ENCODE assay signal across 14 cellular contexts in the genomic region with DNA sequence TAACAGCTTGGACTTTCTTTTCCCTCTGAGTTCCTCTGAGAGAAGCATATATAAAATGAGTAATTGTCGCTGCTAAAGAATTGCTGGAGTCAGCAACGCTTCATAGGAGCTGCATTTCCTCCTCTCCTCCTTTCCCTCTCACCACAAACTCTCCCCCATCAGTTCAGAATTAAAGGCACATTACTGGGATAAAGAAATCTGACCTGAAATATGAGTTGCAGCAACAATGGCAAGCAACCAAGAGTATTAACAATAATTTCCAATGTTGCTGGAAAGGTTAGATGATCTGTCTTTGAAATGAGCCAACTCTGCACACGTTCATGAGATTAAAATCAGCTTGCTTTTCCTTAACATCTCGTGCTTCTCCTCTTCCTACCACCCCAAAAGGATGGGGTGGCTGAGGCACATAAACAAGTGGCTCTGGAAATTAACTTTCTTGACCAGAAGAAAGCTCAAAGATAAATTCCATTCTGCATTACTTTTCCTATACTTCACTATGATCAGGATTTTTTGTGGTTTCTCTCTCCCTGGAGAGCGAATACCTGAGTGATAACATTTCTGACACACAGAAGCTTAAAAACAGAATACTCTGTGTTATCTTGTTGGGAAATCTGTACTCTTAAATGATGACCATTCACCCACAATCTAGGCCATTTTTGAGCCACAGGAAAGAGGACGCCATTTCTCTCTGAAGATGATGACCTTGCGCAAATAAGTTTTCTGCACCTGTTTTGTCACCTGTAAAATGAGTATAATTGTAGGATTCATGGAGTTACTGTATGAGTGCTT.
DNase-seq lines count a peak whose midpoint lies in the region; ATAC-seq, FAIRE-seq and TF ChIP-seq lines count a peak whose summit lies in the region.
"Had no signal": no experiment of that assay in that cellular context is flagged by ENCODE, and none has a peak within 500 bp of the region (broad histone marks: within the 10 kb centered on the region; RNA-seq: fewer than 3 reads in every experiment).

No MANE protein-coding gene starts in this region.

- peaks cover 0 to 17% (median 5%) of the 10 kb centered on the region in 6 donors for H3K36me3 ChIP-seq in spleen

- H3K4me1 ChIP-seq in spleen = peaks cover 0 to 80% (median 54%) of the 10 kb centered on the region in 6 donors

- TF ChIP-seq CTCF in astrocyte of the cerebellum (IDR thresholded peaks at IDR 0.05; ENCODE audit: low read depth, low read length, missing control alignments) (no peak), spleen (IDR thresholded peaks at IDR 0.05 in 8 of 11, conservative IDR thresholded peaks at IDR 0.05 in 3 of 11) (no peak)

- intact Hi-C loops in spleen (cut with DNase I; ENCODE audit: low total_unique reads) = no loop called here
- intact Hi-C loops in activated CD4-positive, alpha-beta T cell treated with anti-CD3 and anti-CD28 coated beads for 36 hours (cut with DNase I, micrococcal nuclease) = no loop called here

- ATAC-seq in activated CD4-positive, alpha-beta T cell treated with anti-CD3 and anti-CD28 coated beads for 36 hours = no peak
- ATAC-seq: activated CD8-positive, alpha-beta memory T cell treated with anti-CD3 and anti-CD28 coated beads, Interleukin-2, amount 10 ng/mL, durations not matched to agents 7 days and 5 days; mucosa of descending colon had no signal

- H3K27ac ChIP-seq in spleen = peak overlapping the region in 7 of 8 donors; percentile 3 to 89 (median 40)
- H3K27ac ChIP-seq: testis had no signal

- in situ Hi-C loops in astrocyte of the cerebellum (cut with HindIII; ENCODE audit: low sequenced_read_pairs) = no loop called here

- H3K9me3 Mint-ChIP-seq in activated CD4-positive, alpha-beta T cell treated with anti-CD3 and anti-CD28 coated beads for 36 hours (ENCODE audit: low read depth) = no peaks in the 10 kb centered on the region

- TF ChIP-seq POLR2A in H54 (IDR thresholded peaks at IDR 0.05; ENCODE audit: low read depth, low read length) (no peak), spleen (IDR thresholded peaks at IDR 0.05) (no peak)

- peaks cover 14% of the 10 kb centered on the region for H3K36me3 Mint-ChIP-seq in activated CD4-positive, alpha-beta T cell treated with anti-CD3 and anti-CD28 coated beads for 36 hours (ENCODE audit: low read depth)

- peak; percentile 77 for FAIRE-seq in H54 (lab: Jason Lieb, UNC)
- FAIRE-seq: GM18507 had no signal

- no peak overlapping the region for H3K27ac Mint-ChIP-seq in activated CD4-positive, alpha-beta T cell treated with anti-CD3 and anti-CD28 coated beads for 36 hours
- H3K27ac Mint-ChIP-seq: activated CD8-positive, alpha-beta memory T cell treated with anti-CD3 and anti-CD28 coated beads, Interleukin-2, amount 10 ng/mL, durations not matched to agents 7 days and 5 days had no signal

- no peak overlapping the region for H3K4me3 ChIP-seq in astrocyte of the cerebellum (ENCODE audit: low read depth, low read length)
- no peak overlapping the region for H3K4me3 ChIP-seq in spleen
- H3K4me3 ChIP-seq: mucosa of descending colon, testis had no signal

- DNase-seq in H54 (ENCODE audit: insufficient read length, low spot score) (no peak), astrocyte of the cerebellum (ENCODE audit: low read depth) (peak; percentile 71), iris pigment epithelial cell (ENCODE audit: low read depth) (peak; percentile 80), spleen (no peak), DMS 273 (lab: John Stamatoyannopoulos, UW; ENCODE audit: unreplicated experiment) (no peak), AG20443 (ENCODE audit: low spot score) (no peak)
- DNase-seq in activated CD4-positive, alpha-beta T cell treated with anti-CD3 and anti-CD28 coated beads for 36 hours = no peak
- DNase-seq in effector CD4-positive, alpha-beta T cell = no peak
- DNase-seq: activated CD8-positive, alpha-beta memory T cell treated with anti-CD3 and anti-CD28 coated beads, Interleukin-2, amount 10 ng/mL, durations not matched to agents 7 days and 5 days; anterior cingulate cortex; DMS 273 treated with DMSO at 0.1 percent for 48 hours; mucosa of descending colon; testis had no signal

- no peaks in the 10 kb centered on the region for H3K9me3 ChIP-seq in spleen
- H3K9me3 ChIP-seq: mucosa of descending colon, testis had no signal

- peaks cover 25% of the 10 kb centered on the region for H3K4me1 Mint-ChIP-seq in activated CD4-positive, alpha-beta T cell treated with anti-CD3 and anti-CD28 coated beads for 36 hours

- 67 to 79% (median 75%) methylated on average over 7 of the region's 7 CpGs for WGBS in spleen, 5 donors

- no peaks in the 10 kb centered on the region for H3K27me3 Mint-ChIP-seq in activated CD4-positive, alpha-beta T cell treated with anti-CD3 and anti-CD28 coated beads for 36 hours
- H3K27me3 Mint-ChIP-seq: activated CD8-positive, alpha-beta memory T cell treated with anti-CD3 and anti-CD28 coated beads, Interleukin-2, amount 10 ng/mL, durations not matched to agents 7 days and 5 days had no signal

- POLR2A ChIA-PET in activated CD4-positive, alpha-beta T cell treated with anti-CD3 and anti-CD28 coated beads for 36 hours (lab: Charles Lee) = no interaction called here

- H3K4me3 Mint-ChIP-seq in activated CD4-positive, alpha-beta T cell treated with anti-CD3 and anti-CD28 coated beads for 36 hours = no peak overlapping the region
- H3K4me3 Mint-ChIP-seq: activated CD8-positive, alpha-beta memory T cell treated with anti-CD3 and anti-CD28 coated beads, Interleukin-2, amount 10 ng/mL, durations not matched to agents 7 days and 5 days had no signal

- no peaks in the 10 kb centered on the region for H3K27me3 ChIP-seq in spleen (replicated peaks in 1 of 7)
- H3K27me3 ChIP-seq: testis had no signal

- CTCF ChIA-PET in activated CD4-positive, alpha-beta T cell treated with anti-CD3 and anti-CD28 coated beads for 36 hours (lab: Charles Lee) = no interaction called here

Comparison
In these comparisons a context has a peak if more than half of its experiments do, and no peak if none do; other contexts are left out.
1. DNase-seq: peak in astrocyte of the cerebellum (single experiment) and iris pigment epithelial cell (single experiment); none in H54 (single experiment), spleen (single experiment), DMS 273 (single experiment), activated CD4-positive, alpha-beta T cell treated with anti-CD3 and anti-CD28 coated beads for 36 hours (single experiment), effector CD4-positive, alpha-beta T cell (single experiment) and AG20443 (single experiment).